2 cellular contexts compared by ENCODE assay signal in genomic region chr4:47992475-47992874, GRCh38. TPM values are rescaled to one million over a fixed set of nuclear protein-coding genes. Genes with fewer than 3 reads are reported as not detected.
"Had no signal": no experiment of that assay in that cellular context is flagged by ENCODE, and none has a peak within 500 bp of the region (broad histone marks: within the 10 kb centered on the region; RNA-seq: fewer than 3 reads in every experiment).

No MANE protein-coding gene starts in this region.

RNA-seq across cellular contexts. Expression of gene CNGA1, which starts 24.0 kb away (rescaled TPM):
- polyA plus RNA-seq: naive thymus-derived CD8-positive, alpha-beta T cell; neural cell had no signal
